ENCODE assay signal across 8 cellular contexts in genomic region chr20:13008761-13009681, GRCh38. TPM values are rescaled to one million over a fixed set of nuclear protein-coding genes. Genes with fewer than 3 reads are reported as not detected.
A peak's percentile ranks its signal among the peaks of the same experiment; 100 is the strongest.
DNase-seq lines count a peak whose midpoint lies in the region; ATAC-seq, FAIRE-seq and TF ChIP-seq lines count a peak whose summit lies in the region.

SPTLC3 (plus strand) TSS chr20:13008972; CDS start chr20:13009268, 296 bp downstream.

- no peaks in the 10 kb centered on the region for H3K27me3 Mint-ChIP-seq in Caco-2 (ENCODE audit: insufficient read depth, unreplicated experiment)

- H3K4me2 ChIP-seq in GM12878 (ENCODE audit: control insufficient read depth, insufficient read depth): peak within 1 kb of the TSS; percentile 54

- FAIRE-seq in GM12878 (lab: Jason Lieb, UNC): no peak

- H3K9me3 Mint-ChIP-seq in Caco-2 (ENCODE audit: unreplicated experiment): peaks cover 5% of the 10 kb centered on the region

- H3K4me1 ChIP-seq in Caco-2: peaks cover 21% of the 10 kb centered on the region
- peaks cover 16% of the 10 kb centered on the region for H3K4me1 ChIP-seq in GM12878 (ENCODE audit: control insufficient read depth, insufficient read depth, low read length)

- H3K4me1 Mint-ChIP-seq in Caco-2 (ENCODE audit: low read depth, unreplicated experiment): peaks cover 25% of the 10 kb centered on the region

- ATAC-seq in GM21360 (IDR thresholded peaks at IDR 0.05; ENCODE audit: unreplicated experiment) (peak; percentile 32), HG03565 (IDR thresholded peaks at IDR 0.05; ENCODE audit: unreplicated experiment) (peak; percentile 23), GM12878 (peak; percentile 62)
- peak; percentile 53 for ATAC-seq in stimulated activated naive CD8-positive, alpha-beta T cell treated with anti-CD3 and anti-CD28 coated beads, Interleukin-15, Interleukin-2, amounts not matched to agents 100 U/mL and 50 U/mL, for 24 hours

- H3K27me3 ChIP-seq in Caco-2 (replicated peaks; ENCODE audit: control insufficient read depth, insufficient read depth, low read length) (no peaks in the 10 kb centered on the region), GM12878 (replicated peaks in 1 of 2; ENCODE audit: control insufficient read depth in 2 of 2, insufficient read depth in 2 of 2, low read length in 1 of 2) (no peaks in the 10 kb centered on the region), kidney epithelial cell (ENCODE audit: control insufficient read depth, insufficient read depth, low read length) (no peaks in the 10 kb centered on the region)

- no peak for TF ChIP-seq EP300 in GM12878 (IDR thresholded peaks at IDR 0.05; ENCODE audit: borderline replicate concordance in 1 of 2, control insufficient read depth in 1 of 2, low read depth in 2 of 2, low read length in 2 of 2)

- SMC1A ChIA-PET in GM12878 (lab: Charles Lee; ENCODE audit: uncharacterized antibody, unreplicated experiment): interaction anchor here (0.6 kb wide), 2 partner anchors 28 to 96 kb away, joined by 3 to 4 read pairs; no protein-coding TSS in a partner anchor

- BruUV-seq in Caco-2 (replicated peaks; lab: Mats Ljungman, UMichigan) (no TSS peak), GM12878 (replicated peaks; lab: Mats Ljungman, UMichigan) (no TSS peak)

- no peaks in the 10 kb centered on the region for H4K20me1 ChIP-seq in GM12878 (ENCODE audit: control insufficient read depth, insufficient read depth)

- H3K9me3 ChIP-seq in Caco-2: no peaks in the 10 kb centered on the region
- H3K9me3 ChIP-seq in GM12878 (replicated peaks; ENCODE audit: control insufficient read depth, insufficient read depth, low read length): no peaks in the 10 kb centered on the region

- no peaks in the 10 kb centered on the region for H3K79me2 ChIP-seq in GM12878 (ENCODE audit: control insufficient read depth, insufficient read depth, low read length)

- WGBS in GM12878 (ENCODE audit: insufficient coverage, insufficient replicate concordance, low lambda C conversion rate, missing lambda C conversion rate): 14% methylated on average over 9 of the region's 9 CpGs

- RAD21 ChIA-PET in GM12878 (lab: Charles Lee; ENCODE audit: unreplicated experiment): no interaction called here

- no peak for TF ChIP-seq POLR2A in GM12878 (IDR thresholded peaks at IDR 0.05; ENCODE audit: low read depth, low read length)

- no peak within 1 kb of the TSS for H3K27ac ChIP-seq in GM12878 (ENCODE audit: control insufficient read depth, insufficient read depth)

- peak in 1 of 2 experiments; percentile 54 for TF ChIP-seq CTCF in Caco-2 (IDR thresholded peaks at IDR 0.05; ENCODE audit: insufficient read depth in 1 of 2, low read depth in 1 of 2, low read length in 1 of 2, severe bottlenecking in 1 of 2, unreplicated experiment in 1 of 2)
- no peak for TF ChIP-seq CTCF in GM12878 (IDR thresholded peaks at IDR 0.05 in 2 of 3, conservative IDR thresholded peaks at IDR 0.05 in 1 of 3; ENCODE audit: control insufficient read depth in 2 of 3, extremely low read depth in 1 of 3, insufficient read depth in 1 of 3, low read depth in 3 of 3, low read length in 3 of 3)
- TF ChIP-seq CTCF in kidney epithelial cell (IDR thresholded peaks at IDR 0.05; ENCODE audit: insufficient read depth, low read length, poor library complexity, severe bottlenecking): peak; percentile 22

- TF ChIP-seq RAD21 in GM12878 (IDR thresholded peaks at IDR 0.05; ENCODE audit: insufficient read depth, low read depth, low read length): no peak

- H3K4me3 Mint-ChIP-seq in Caco-2 (ENCODE audit: unreplicated experiment): peak within 1 kb of the TSS; percentile 81

- H3K4me3 ChIP-seq in Caco-2 (ENCODE audit: low read depth, low read length) (peak within 1 kb of the TSS; percentile 51), GM12878 (no peak within 1 kb of the TSS), kidney epithelial cell (ENCODE audit: low read depth, low read length) (peak within 1 kb of the TSS; percentile 35)

- CTCF ChIA-PET in Caco-2 (lab: Charles Lee) (interaction anchor here (0.8 to 1.0 kb wide), 2 partner anchors 84 to 95 kb away, joined by 3 to 4 read pairs; no protein-coding TSS in a partner anchor), GM12878 (lab: Yijun Ruan, JAX) (interaction anchor here (1.5 kb wide), 1 partner anchor 110 kb away, joined by 3 read pairs; no protein-coding TSS in a partner anchor)

- POLR2A ChIA-PET in Caco-2 (lab: Charles Lee) (no interaction called here), GM12878 (lab: Charles Lee) (interaction anchor here (0.7 kb wide), 1 partner anchor 300 kb away, joined by 3 read pairs; no protein-coding TSS in a partner anchor)

- peak within 1 kb of the TSS; percentile 74 for H3K27ac Mint-ChIP-seq in Caco-2 (ENCODE audit: unreplicated experiment)

- DNase-seq in Caco-2 (peak; percentile 78 to 80), GM12878 (ENCODE audit: low read depth, low spot score) (no peak), kidney epithelial cell (ENCODE audit: low read depth) (peak; percentile 54), NCI-H446 (lab: John Stamatoyannopoulos, UW) (no peak), OCI-M2 (lab: John Stamatoyannopoulos, UW; ENCODE audit: unreplicated experiment) (no peak)
- peak; percentile 13 for DNase-seq in stimulated activated naive CD8-positive, alpha-beta T cell treated with anti-CD3 and anti-CD28 coated beads, Interleukin-15, Interleukin-2, amounts not matched to agents 100 U/mL and 50 U/mL, for 24 hours

- peak within 1 kb of the TSS; percentile 13 for H2AFZ ChIP-seq in GM12878 (ENCODE audit: control insufficient read depth, low read depth, low read length)

- peaks cover 5% of the 10 kb centered on the region for H3K36me3 Mint-ChIP-seq in Caco-2 (ENCODE audit: insufficient read depth, unreplicated experiment)

- H3K36me3 ChIP-seq in Caco-2 (ENCODE audit: control insufficient read depth, insufficient read depth, low read length) (peaks cover 4% of the 10 kb centered on the region), GM12878 (ENCODE audit: control insufficient read depth in 2 of 2, insufficient read depth in 2 of 2, low read length in 1 of 2) (no peaks in the 10 kb centered on the region), kidney epithelial cell (ENCODE audit: control insufficient read depth, insufficient read depth, low read length) (no peaks in the 10 kb centered on the region)

- in situ Hi-C loops in GM12878 (cut with MboI): no loop called here

- intact Hi-C loops in Caco-2 (cut with micrococcal nuclease; ENCODE audit: unreplicated experiment): loop anchor here (1.0 to 2.0 kb wide), 6 partner anchors 21 to 96 kb away; no protein-coding TSS in a partner anchor
- intact Hi-C loops in GM12878 (cut with micrococcal nuclease; ENCODE audit: unreplicated experiment): loop anchor here (1.0 kb wide), 1 partner anchor 29 kb away; no protein-coding TSS in a partner anchor

- H3K9ac ChIP-seq in GM12878 (ENCODE audit: control insufficient read depth, insufficient read depth, low read length): no peak within 1 kb of the TSS

TF ChIP-seq in GM12878, 131 proteins besides CTCF, POLR2A, EP300 and RAD21:
- TF ChIP-seq STAT3 (IDR thresholded peaks at IDR 0.05; ENCODE audit: low read depth, low read length): 0 out of 2 replicates have a peak, but pooled peaks have one; percentile 18
- TF ChIP-seq EGR1 (IDR thresholded peaks at IDR 0.05; ENCODE audit: borderline replicate concordance in 1 of 2, low read depth in 2 of 2, low read length in 2 of 2): no peak
- no peak for TF ChIP-seq CEBPZ (IDR thresholded peaks at IDR 0.05; ENCODE audit: low read depth, low read length)
- no peak for TF ChIP-seq BMI1 (IDR thresholded peaks at IDR 0.05; ENCODE audit: borderline replicate concordance)

RNA-seq across cellular contexts. Expression of gene SPTLC3, which starts in this region (rescaled TPM):
- total RNA-seq in Caco-2 (2022): 31.5 and 34.7 TPM in 2 replicates
- total RNA-seq in GM12878 (2013; cell fraction: nucleolus; rRNA removed): 0.07 and 0.10 TPM in 2 replicates
- 0.06 and 0.11 TPM in 2 replicates for total RNA-seq in GM12878 (2014; rRNA removed)
- not detected in 2 replicates for total RNA-seq in GM12878 (2014; rRNA removed; fragmentation: Illumina TruSeq; extraction: Trizol)
- total RNA-seq in GM12878 (2021): 0.05 TPM in 1 of 2 replicates, not detected in the other
- polyA plus RNA-seq in GM12878 (2011; ENCODE audit: low read depth): not detected
- polyA plus RNA-seq in GM12878 (2011; rRNA removed): 0.04 and 0.06 TPM in 2 replicates
- polyA plus RNA-seq in GM12878 (2011; cell fraction: cytosol; rRNA removed): 0.02 TPM in 1 of 2 replicates, not detected in the other
- not detected in 2 replicates for polyA plus RNA-seq in GM12878 (2011; cell fraction: nucleus; rRNA removed)
- 0.01 TPM in 1 of 2 replicates, not detected in the other for polyA plus RNA-seq in GM12878 (2012)
- polyA plus RNA-seq in GM12878 (2014; fragmentation: Illumina TruSeq; extraction: Trizol): 0.05 TPM in 1 of 2 replicates, not detected in the other
- not detected for polyA plus RNA-seq in GM12878 (2014; fragmentation: Nextera tagmentation; extraction: Ambion mirVana)
- polyA plus RNA-seq in GM12878 (2014; rRNA removed): 0.29 TPM in 1 of 2 replicates, not detected in the other
- not detected for polyA plus RNA-seq in GM12878 (2016; fragmentation: Nextera tagmentation; extraction: Ambion mirVana)
- 0.05 and 0.07 TPM in 2 replicates for polyA minus RNA-seq in GM12878 (2011; rRNA and poly(A)+ RNA removed)
- polyA minus RNA-seq in GM12878 (2011; cell fraction: cytosol; rRNA and poly(A)+ RNA removed): not detected in 2 replicates
- not detected in 2 replicates for polyA minus RNA-seq in GM12878 (2011; cell fraction: nucleus; rRNA and poly(A)+ RNA removed)
- 0.89 and 1.2 TPM in 2 replicates for total RNA-seq in kidney epithelial cell

Comparison
In these comparisons a context has a peak if more than half of its experiments do, and no peak if none do; other contexts are left out.
1. RNA of gene SPTLC3 (total RNA-seq): 31.5 to 34.7 TPM in Caco-2; 0.89 to 1.2 TPM in kidney epithelial cell and 0.05 to 0.11 TPM in GM12878; every median in the first group is over 10 times any median in the second.
2. Peak in ATAC-seq and H3K4me2 ChIP-seq in GM12878; RNA of the gene not detected or under 1 TPM.
3. DNase-seq: peak in Caco-2 (2 of 2), kidney epithelial cell (single experiment) and stimulated activated naive CD8-positive, alpha-beta T cell treated with anti-CD3 and anti-CD28 coated beads, Interleukin-15, Interleukin-2, amounts not matched to agents 100 U/mL and 50 U/mL, for 24 hours (single experiment); none in GM12878 (single experiment), NCI-H446 (0 of 2) and OCI-M2 (single experiment).
4. Peak in every context shown above with its lines, with median percentiles within 50 percentile points of each other: ATAC-seq.